ENCODE assay signal across 19 cellular contexts in genomic region chr18:10245517-10246175, GRCh38.
DNase-seq lines count a peak whose midpoint lies in the region; ATAC-seq and TF ChIP-seq lines count a peak whose summit lies in the region.
"Had no signal": no experiment of that assay in that cellular context is flagged by ENCODE, and none has a peak within 500 bp of the region (broad histone marks: within the 10 kb centered on the region; RNA-seq: fewer than 3 reads in every experiment).

No MANE protein-coding gene starts in this region.

- intact Hi-C loops in left ventricle myocardium inferior (cut with micrococcal nuclease) = no loop called here
- intact Hi-C loops in MCF 10A (cut with micrococcal nuclease) = no loop called here

- no peak for TF ChIP-seq CTCF in left ventricle myocardium inferior (IDR thresholded peaks at IDR 0.05; ENCODE audit: borderline replicate concordance)
- TF ChIP-seq CTCF in MCF 10A (IDR thresholded peaks at IDR 0.05; ENCODE audit: unreplicated experiment) = no peak

- H3K27ac ChIP-seq in left ventricle myocardium inferior (replicated peaks) = peak overlapping the region; percentile 78
- peak overlapping the region; percentile 24 for H3K27ac ChIP-seq in substantia nigra (ENCODE audit: low read depth, low read length, poor library complexity, severe bottlenecking)
- H3K27ac ChIP-seq: KMS-11, RWPE1 had no signal

- H3K27me3 Mint-ChIP-seq in MCF 10A (ENCODE audit: insufficient read depth, unreplicated experiment) = no peaks in the 10 kb centered on the region

- no peaks in the 10 kb centered on the region for H3K27me3 ChIP-seq in left ventricle myocardium inferior (ENCODE audit: low read depth)
- H3K27me3 ChIP-seq: BE2C, MG63 had no signal

- H3K27ac Mint-ChIP-seq in MCF 10A (ENCODE audit: low read depth, unreplicated experiment) = no peak overlapping the region
- H3K27ac Mint-ChIP-seq: CD8-positive, alpha-beta memory T cell had no signal

- H3K4me1 Mint-ChIP-seq in MCF 10A (ENCODE audit: insufficient read depth, unreplicated experiment) = no peaks in the 10 kb centered on the region
- H3K4me1 Mint-ChIP-seq: CD8-positive, alpha-beta memory T cell had no signal

- BruUV-seq in MCF 10A (replicated peaks; lab: Mats Ljungman, UMichigan) = no TSS peak

- H3K4me3 Mint-ChIP-seq in MCF 10A (ENCODE audit: unreplicated experiment) = no peak overlapping the region
- H3K4me3 Mint-ChIP-seq: CD8-positive, alpha-beta memory T cell had no signal

- H3K4me1 ChIP-seq in left ventricle myocardium inferior = peaks cover 28% of the 10 kb centered on the region
- H3K4me1 ChIP-seq: BE2C had no signal

- H3K9me3 ChIP-seq in left ventricle myocardium inferior (replicated peaks) = no peaks in the 10 kb centered on the region
- H3K9me3 ChIP-seq: BE2C, MG63 had no signal

- CTCF ChIA-PET in MCF 10A (lab: Yijun Ruan, JAX) = interaction anchor here (0.6 kb wide), 1 partner anchor 549 kb away, joined by 3 read pairs; no protein-coding TSS in a partner anchor

- no peaks in the 10 kb centered on the region for H3K9me3 Mint-ChIP-seq in MCF 10A (ENCODE audit: unreplicated experiment)

- ATAC-seq in GM21526 (IDR thresholded peaks at IDR 0.05; ENCODE audit: low FRiP score, unreplicated experiment) = no peak
- ATAC-seq: HepG2 had no signal

- DNase-seq in ELF-1 (ENCODE audit: low read depth, low spot score) (peak; percentile 37), NCI-H345 treated with DMSO at 0.1 percent for 48 hours (lab: John Stamatoyannopoulos, UW; ENCODE audit: unreplicated experiment) (peak; percentile 25), left ventricle myocardium inferior (peak; percentile 52), substantia nigra (lab: John Stamatoyannopoulos, UW) (peak in 1 of 49 donors; percentile 20), MCF 10A (ENCODE audit: unreplicated experiment) (no peak), NCI-H2029 (lab: John Stamatoyannopoulos, UW) (no peak)
- DNase-seq: BE2C; CD8-positive, alpha-beta memory T cell; DND-41; MG63; NCI-H1105; NCI-H2029 treated with DMSO at 0.1 percent for 48 hours; NCI-H526 treated with DMSO at 0.1 percent for 48 hours; NK-92 treated with Interleukin-12 subunit alpha and Interleukin-12 subunit beta, amount 100 ng/mL, for 24 hours; OCI-M1 had no signal

- no peaks in the 10 kb centered on the region for H3K36me3 Mint-ChIP-seq in MCF 10A (ENCODE audit: insufficient read depth, unreplicated experiment)
- H3K36me3 Mint-ChIP-seq: CD8-positive, alpha-beta memory T cell had no signal

- H3K4me3 ChIP-seq in left ventricle myocardium inferior = no peak overlapping the region
- H3K4me3 ChIP-seq: MG63 had no signal

- POLR2A ChIA-PET in MCF 10A (lab: Yijun Ruan, JAX) = no interaction called here

- H3K36me3 ChIP-seq in left ventricle myocardium inferior = no peaks in the 10 kb centered on the region
- H3K36me3 ChIP-seq: BE2C, MG63 had no signal

Comparison
In these comparisons a context has a peak if more than half of its experiments do, and no peak if none do; other contexts are left out.
1. DNase-seq: peak in ELF-1 (single experiment), NCI-H345 treated with DMSO at 0.1 percent for 48 hours (single experiment) and left ventricle myocardium inferior (single experiment); none in MCF 10A (single experiment) and NCI-H2029 (single experiment).